In genomic region chr21:38597436-38597835, GRCh38 we compare ENCODE assay signal across 18 cellular contexts.
DNase-seq lines count a peak whose midpoint lies in the region; FAIRE-seq and TF ChIP-seq lines count a peak whose summit lies in the region.
"Had no signal": no experiment of that assay in that cellular context is flagged by ENCODE, and none has a peak within 500 bp of the region (broad histone marks: within the 10 kb centered on the region; RNA-seq: fewer than 3 reads in every experiment).

No MANE protein-coding gene starts in this region.

- H3K27me3 Mint-ChIP-seq in Caco-2 (ENCODE audit: insufficient read depth, unreplicated experiment): peaks cover 13% of the 10 kb centered on the region
- H3K27me3 Mint-ChIP-seq: IgD-negative memory B cell had no signal

- WGBS in spleen, 5 donors: 37 to 74% (median 45%) methylated on average over 2 of the region's 2 CpGs

- H3K4me3 Mint-ChIP-seq in Caco-2 (ENCODE audit: unreplicated experiment): no peak overlapping the region

- DNase-seq in AG08395 (ENCODE audit: low spot score) (peak; percentile 24), ELR (ENCODE audit: low read depth) (peak; percentile 3), SW480 (ENCODE audit: low spot score) (peak; percentile 8), kidney tubule cell (ENCODE audit: low spot score) (peak; percentile 6), spleen (no peak), Caco-2 (no peak), NCI-H2107 (lab: John Stamatoyannopoulos, UW) (no peak), HTR-8/SVneo (ENCODE audit: insufficient read length, low spot score) (no peak)
- DNase-seq: 8988T; Calu3; DMS79 treated with DMSO at 0.1 percent for 48 hours; NCI-H1092; NCI-H1694; NCI-H69; NK-92 treated with Interleukin-12 subunit alpha and Interleukin-12 subunit beta, amount 100 ng/mL, for 24 hours; OCI-M1 had no signal

- H3K9me3 Mint-ChIP-seq in Caco-2 (ENCODE audit: unreplicated experiment): no peaks in the 10 kb centered on the region

- intact Hi-C loops in spleen (cut with DNase I; ENCODE audit: low total_unique reads): no loop called here
- intact Hi-C loops in Caco-2 (cut with micrococcal nuclease; ENCODE audit: unreplicated experiment): no loop called here

- H3K27ac ChIP-seq in spleen: no peak overlapping the region

- no peak for TF ChIP-seq POLR2A in spleen (IDR thresholded peaks at IDR 0.05)

- H3K4me3 ChIP-seq in spleen (no peak overlapping the region), Caco-2 (ENCODE audit: low read depth, low read length) (no peak overlapping the region)

- no peak overlapping the region for H3K27ac Mint-ChIP-seq in Caco-2 (ENCODE audit: unreplicated experiment)
- H3K27ac Mint-ChIP-seq: IgD-negative memory B cell had no signal

- no peaks in the 10 kb centered on the region for H3K4me1 Mint-ChIP-seq in Caco-2 (ENCODE audit: low read depth, unreplicated experiment)
- H3K4me1 Mint-ChIP-seq: IgD-negative memory B cell had no signal

- H3K9me3 ChIP-seq in spleen: no peaks in the 10 kb centered on the region
- no peaks in the 10 kb centered on the region for H3K9me3 ChIP-seq in Caco-2

- no peaks in the 10 kb centered on the region for H3K36me3 Mint-ChIP-seq in Caco-2 (ENCODE audit: insufficient read depth, unreplicated experiment)
- H3K36me3 Mint-ChIP-seq: IgD-negative memory B cell had no signal

- no peaks in the 10 kb centered on the region for H3K36me3 ChIP-seq in spleen
- no peaks in the 10 kb centered on the region for H3K36me3 ChIP-seq in Caco-2 (ENCODE audit: control insufficient read depth, insufficient read depth, low read length)

- no TSS peak for BruUV-seq in Caco-2 (replicated peaks; lab: Mats Ljungman, UMichigan)

- H3K4me1 ChIP-seq in spleen (peaks cover 0 to 17% (median 1%) of the 10 kb centered on the region in 6 donors), Caco-2 (no peaks in the 10 kb centered on the region)

- CTCF ChIA-PET in Caco-2 (lab: Charles Lee): no interaction called here

- TF ChIP-seq CTCF in spleen (IDR thresholded peaks at IDR 0.05 in 8 of 11, conservative IDR thresholded peaks at IDR 0.05 in 3 of 11): no peak
- TF ChIP-seq CTCF in Caco-2 (IDR thresholded peaks at IDR 0.05; ENCODE audit: insufficient read depth in 1 of 2, low read depth in 1 of 2, low read length in 1 of 2, severe bottlenecking in 1 of 2, unreplicated experiment in 1 of 2): no peak

- POLR2A ChIA-PET in Caco-2 (lab: Charles Lee): no interaction called here

- FAIRE-seq in HTR-8/SVneo (lab: Jason Lieb, UNC): no peak
- FAIRE-seq: H54 had no signal

- H3K27me3 ChIP-seq in spleen (replicated peaks in 1 of 7): peaks cover 0 to 10% (median 0%) of the 10 kb centered on the region in 7 donors
- no peaks in the 10 kb centered on the region; the same call in 1 of the 2 replicates for H3K27me3 ChIP-seq in Caco-2 (replicated peaks; ENCODE audit: control insufficient read depth, insufficient read depth, low read length)

Comparison
In these comparisons a context has a peak if more than half of its experiments do, and no peak if none do; other contexts are left out.
1. DNase-seq: peak in AG08395 (single experiment), ELR (single experiment), SW480 (single experiment) and kidney tubule cell (single experiment); none in spleen (single experiment), Caco-2 (0 of 2), NCI-H2107 (single experiment) and HTR-8/SVneo (single experiment).